Comparison of ENCODE assay signal across 28 cellular contexts in genomic region chr2:52070665-52071064, GRCh38.
"Had no signal": no experiment of that assay in that cellular context is flagged by ENCODE, and none has a peak within 500 bp of the region (broad histone marks: within the 10 kb centered on the region; RNA-seq: fewer than 3 reads in every experiment).

No MANE protein-coding gene starts in this region.

- DNase-seq: colonic mucosa; cortex of kidney; dermis blood vessel endothelial cell; dorsolateral prefrontal cortex; effector CD4-positive, alpha-beta T cell; effector CD8-positive, alpha-beta T cell; effector memory CD4-positive, alpha-beta T cell; effector memory CD8-positive, alpha-beta T cell; endodermal cell; erythroblast; esophagus squamous epithelium; foreskin fibroblast; foreskin keratinocyte; foreskin melanocyte; gastrocnemius medialis; glutamatergic neuron; head of caudate nucleus; heart left ventricle; heart right ventricle had no signal

- FAIRE-seq: colon, endometrium, endothelial cell of umbilical vein, frontal cortex had no signal

- H3K27me3 ChIP-seq: colonic mucosa, dorsolateral prefrontal cortex, esophagus muscularis mucosa, esophagus squamous epithelium, foreskin keratinocyte, gastrocnemius medialis, gastroesophageal sphincter, heart left ventricle, heart right ventricle had no signal

- H3K4me3 ChIP-seq: colonic mucosa, coronary artery, dorsolateral prefrontal cortex, esophagus muscularis mucosa, esophagus squamous epithelium, gastrocnemius medialis, gastroesophageal sphincter, heart left ventricle, heart right ventricle had no signal

- ATAC-seq: effector memory CD8-positive, alpha-beta T cell; esophagus mucosa; foreskin keratinocyte; gastrocnemius medialis; gastroesophageal sphincter; heart left ventricle; heart right ventricle had no signal

- H3K9me3 ChIP-seq: colonic mucosa, esophagus muscularis mucosa, esophagus squamous epithelium, gastrocnemius medialis, gastroesophageal sphincter, heart left ventricle, heart right ventricle had no signal

- H3K4me1 ChIP-seq: colonic mucosa, esophagus muscularis mucosa, esophagus squamous epithelium, foreskin keratinocyte, gastrocnemius medialis, gastroesophageal sphincter, heart left ventricle, heart right ventricle had no signal

- H3K36me3 ChIP-seq: colonic mucosa, esophagus muscularis mucosa, esophagus squamous epithelium, gastrocnemius medialis, gastroesophageal sphincter, heart left ventricle, heart right ventricle had no signal

- H3K27ac ChIP-seq: colonic mucosa, coronary artery, dorsolateral prefrontal cortex, epithelial cell of prostate, esophagus muscularis mucosa, esophagus squamous epithelium, foreskin keratinocyte, gastrocnemius medialis, gastroesophageal sphincter, heart left ventricle, heart right ventricle had no signal
